8 cellular contexts compared by ENCODE assay signal in the genomic region with DNA sequence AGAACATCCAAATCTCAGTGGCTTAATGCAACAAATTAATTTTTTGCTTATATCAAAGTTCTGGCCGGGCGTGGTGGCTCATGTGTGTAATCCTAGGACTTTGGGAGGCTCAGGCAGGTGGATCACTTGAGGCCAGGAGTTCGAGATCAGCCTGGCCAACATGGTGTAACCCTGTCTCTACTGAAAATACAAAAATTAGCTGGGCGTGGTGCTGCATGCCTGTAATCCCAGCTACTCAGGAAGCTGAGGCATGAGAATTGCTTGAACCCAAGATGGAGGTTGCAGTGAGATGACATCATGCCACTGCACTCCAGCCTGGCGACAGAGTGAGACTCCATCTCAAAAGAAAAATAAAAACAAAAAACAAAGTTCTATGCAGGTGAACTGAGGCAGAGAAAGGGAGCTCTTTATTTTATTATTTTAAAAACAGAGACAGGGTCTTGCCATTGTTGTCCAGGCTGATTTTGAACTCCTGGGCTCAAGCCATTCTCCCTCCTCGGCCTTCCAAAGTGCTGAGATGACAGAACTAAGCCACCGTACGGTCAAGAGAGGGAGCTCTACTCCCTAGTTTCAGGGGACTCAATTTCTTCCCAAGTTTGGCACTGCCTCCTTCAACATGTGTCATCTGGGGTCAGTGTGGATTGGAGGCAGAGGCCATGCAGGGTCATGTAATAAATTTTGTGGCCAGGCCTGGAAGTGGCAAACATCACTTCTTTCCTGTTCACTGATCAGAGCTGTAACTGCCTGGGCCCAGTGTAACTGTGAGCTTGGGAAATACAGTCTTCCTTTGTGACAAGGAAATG. TPM values are rescaled to one million over a fixed set of nuclear protein-coding genes. Genes with fewer than 3 reads are reported as not detected.
DNase-seq lines count a peak whose midpoint lies in the region; ATAC-seq and TF ChIP-seq lines count a peak whose summit lies in the region.

No MANE protein-coding gene starts in this region.

- peak overlapping the region; percentile 88 for H3K4me3 Mint-ChIP-seq in natural killer cell

- H3K9ac ChIP-seq in BLaER1 treated with 17β-estradiol and CSF1 and Interleukin-3, amounts not matched to agents 10 nM and 100 nM = peak overlapping the region; percentile 39 to 92 (median 57); a peak in 17 of 22 replicates

- ATAC-seq in RWPE2 (ENCODE audit: low read depth) (no peak), natural killer cell (no peak), GM18909 (IDR thresholded peaks at IDR 0.05; ENCODE audit: poor library complexity, unreplicated experiment) (no peak), HG03045 (IDR thresholded peaks at IDR 0.05; ENCODE audit: unreplicated experiment) (no peak)

- DNase-seq in RWPE2 (ENCODE audit: low spot score) (no peak), epidermal melanocyte (ENCODE audit: insufficient read length, low spot score) (peak; percentile 84), natural killer cell (no peak), activated gamma-delta T cell (lab: John Stamatoyannopoulos, UW) (no peak)

- intact Hi-C loops in natural killer cell (cut with micrococcal nuclease) = no loop called here

- H3K4me1 ChIP-seq in BLaER1 treated with 17β-estradiol and CSF1 and Interleukin-3, amounts not matched to agents 10 nM and 100 nM = peaks cover 43 to 66% (median 54%) of the 10 kb centered on the region in 10 experiments
- peaks cover 9% of the 10 kb centered on the region for H3K4me1 ChIP-seq in RWPE2 (ENCODE audit: insufficient read depth, poor library complexity, severe bottlenecking)

- H3K9me3 ChIP-seq in BLaER1 treated with 17β-estradiol and CSF1 and Interleukin-3, amounts not matched to agents 10 nM and 100 nM (replicated peaks in 1 of 11) = no peaks in the 10 kb centered on the region
- no peaks in the 10 kb centered on the region for H3K9me3 ChIP-seq in RWPE2 (ENCODE audit: severe bottlenecking)

- H3K4me3 ChIP-seq in BLaER1 treated with 17β-estradiol and CSF1 and Interleukin-3, amounts not matched to agents 10 nM and 100 nM = peak overlapping the region in 6 of 10 experiments; percentile 15 to 83 (median 48); a peak in 3 of 20 replicates
- H3K4me3 ChIP-seq in RWPE2 (ENCODE audit: severe bottlenecking) = no peak overlapping the region

- H3K9me3 Mint-ChIP-seq in natural killer cell = no peaks in the 10 kb centered on the region

- H3K4me1 Mint-ChIP-seq in natural killer cell = peaks cover 37 to 39% of the 10 kb centered on the region in 2 donors

- H3K36me3 ChIP-seq in BLaER1 treated with 17β-estradiol and CSF1 and Interleukin-3, amounts not matched to agents 10 nM and 100 nM = peaks cover 17 to 27% (median 24%) of the 10 kb centered on the region in 11 experiments; a peak in 21 of 22 replicates
- H3K36me3 ChIP-seq in RWPE2 (ENCODE audit: low read depth) = peaks cover 26% of the 10 kb centered on the region

- H4K20me1 ChIP-seq in BLaER1 treated with 17β-estradiol and CSF1 and Interleukin-3, amounts not matched to agents 10 nM and 100 nM = no peaks in the 10 kb centered on the region

- H3K27me3 ChIP-seq in BLaER1 treated with 17β-estradiol and CSF1 and Interleukin-3, amounts not matched to agents 10 nM and 100 nM = no peaks in the 10 kb centered on the region
- H3K27me3 ChIP-seq in RWPE2 (ENCODE audit: insufficient read depth, poor library complexity, severe bottlenecking) = no peaks in the 10 kb centered on the region

- peak overlapping the region; percentile 75 to 100 (median 96) for H3K4me2 ChIP-seq in BLaER1 treated with 17β-estradiol and CSF1 and Interleukin-3, amounts not matched to agents 10 nM and 100 nM

- TF ChIP-seq CTCF in GM12872 (IDR thresholded peaks at IDR 0.05; ENCODE audit: insufficient read depth, low read depth, low read length) = peak; percentile 37; the same call in 1 of the 3 replicates
- peak; percentile 37 for TF ChIP-seq CTCF in RWPE2 (IDR thresholded peaks at IDR 0.05; ENCODE audit: poor library complexity, severe bottlenecking)
- no peak for TF ChIP-seq CTCF in natural killer cell (IDR thresholded peaks at IDR 0.05)

- H3K36me3 Mint-ChIP-seq in natural killer cell = no peaks in the 10 kb centered on the region

- no peaks in the 10 kb centered on the region for H3K27me3 Mint-ChIP-seq in natural killer cell (ENCODE audit: low read depth in 2 of 2)

- H3K27ac ChIP-seq in BLaER1 treated with 17β-estradiol and CSF1 and Interleukin-3, amounts not matched to agents 10 nM and 100 nM = peak overlapping the region; percentile 33 to 80 (median 72); a peak in 21 of 22 replicates
- no peak overlapping the region for H3K27ac ChIP-seq in RWPE2 (ENCODE audit: poor library complexity, severe bottlenecking)

- H3K27ac Mint-ChIP-seq in natural killer cell = peak overlapping the region; percentile 54 to 87

RNA-seq across cellular contexts. Expression of gene ADCK2, which starts 2.4 kb away (rescaled TPM):
- 10 to 100 TPM; 12.6 to 20.7 (median 15.8) TPM for total RNA-seq in natural killer cell

RNA-seq across cellular contexts. Expression of gene NDUFB2, which starts 21.4 kb away (rescaled TPM):
- total RNA-seq in natural killer cell = 100 to 1,000 TPM; 152 to 177 (median 177) TPM

RNA-seq across cellular contexts. Expression of gene DENND2A, which starts 34.5 kb away (rescaled TPM):
- total RNA-seq in natural killer cell = under 1 TPM in 1 of 3 donors, not detected in 2; 0.12 TPM
